11 cellular contexts compared by ENCODE assay signal in genomic region chr5:1882337-1883119, GRCh38. TPM values are rescaled to one million over a fixed set of nuclear protein-coding genes. Genes with fewer than 3 reads are reported as not detected.
DNase-seq lines count a peak whose midpoint lies in the region; ATAC-seq, FAIRE-seq and TF ChIP-seq lines count a peak whose summit lies in the region.
"Had no signal": no experiment of that assay in that cellular context is flagged by ENCODE, and none has a peak within 500 bp of the region (broad histone marks: within the 10 kb centered on the region; RNA-seq: fewer than 3 reads in every experiment).

IRX4 (minus strand) TSS chr5:1882925; CDS start chr5:1882647, 278 bp downstream.

- intact Hi-C loops in A673 (cut with micrococcal nuclease; ENCODE audit: unreplicated experiment), result no loop called here

- TF ChIP-seq POLR2A in GM12891 (IDR thresholded peaks at IDR 0.05; ENCODE audit: low read depth, low read length), result no peak

- no peak for ATAC-seq in GM18868 (IDR thresholded peaks at IDR 0.05; ENCODE audit: unreplicated experiment)

- DNase-seq in A673 (ENCODE audit: low spot score), result peak; percentile 29
- peak; percentile 59 for DNase-seq in epithelial cell of esophagus (ENCODE audit: low read depth)
- DNase-seq in mesendoderm, result peak; percentile 52
- no peak for DNase-seq in NK-92 treated with Interleukin-12 subunit alpha and Interleukin-12 subunit beta, amount 100 ng/mL, for 24 hours (lab: John Stamatoyannopoulos, UW)
- DNase-seq in COLO829 (ENCODE audit: low spot score), result no peak
- DNase-seq in GM12891 (ENCODE audit: insufficient read length, low spot score), result no peak

- H3K4me3 ChIP-seq in A673 (ENCODE audit: low read depth, low read length, poor library complexity, severe bottlenecking) (no peak within 1 kb of the TSS), HUES48 (ENCODE audit: low read depth, low read length) (peak within 1 kb of the TSS; percentile 57), epithelial cell of esophagus (ENCODE audit: low read length) (peak within 1 kb of the TSS; percentile 67), mesendoderm (ENCODE audit: low read length) (no peak within 1 kb of the TSS)

- H3K23ac ChIP-seq in mesendoderm (ENCODE audit: low read length), result no peak within 1 kb of the TSS

- H3K9ac ChIP-seq in HUES48 (ENCODE audit: low read depth, low read length) (no peak within 1 kb of the TSS), mesendoderm (ENCODE audit: low read length) (peak within 1 kb of the TSS; percentile 9)

- no peak within 1 kb of the TSS for H2BK15ac ChIP-seq in mesendoderm (replicated peaks; ENCODE audit: low read depth)

- no peaks in the 10 kb centered on the region for H3K79me2 ChIP-seq in mesendoderm (ENCODE audit: control insufficient read depth, insufficient read depth, low read length)

- H2BK5ac ChIP-seq in mesendoderm (ENCODE audit: low read length), result no peak within 1 kb of the TSS

- TF ChIP-seq CTCF in A673 (conservative IDR thresholded peaks at IDR 0.05; ENCODE audit: low read depth, low read length) (no peak), epithelial cell of esophagus (IDR thresholded peaks at IDR 0.05; ENCODE audit: insufficient read depth, low read depth, low read length, missing control alignments) (no peak)

- H3K4ac ChIP-seq in mesendoderm (ENCODE audit: low read depth, low read length), result no peak within 1 kb of the TSS

- no peak for FAIRE-seq in GM12891 (lab: Jason Lieb, UNC)
- FAIRE-seq: TTC549 had no signal

- no peak within 1 kb of the TSS for H3K18ac ChIP-seq in mesendoderm (ENCODE audit: low read length)

- no peaks in the 10 kb centered on the region for H3K9me3 ChIP-seq in A673 (ENCODE audit: low read depth, low read length, poor library complexity, severe bottlenecking)
- no peaks in the 10 kb centered on the region for H3K9me3 ChIP-seq in HUES48 (ENCODE audit: control insufficient read depth, insufficient read depth, low read length)

- no peak within 1 kb of the TSS for H4K5ac ChIP-seq in mesendoderm (ENCODE audit: low read length)

- H3K36me3 ChIP-seq in A673 (ENCODE audit: insufficient read depth, low read length, poor library complexity, severe bottlenecking) (no peaks in the 10 kb centered on the region), HUES48 (ENCODE audit: control insufficient read depth, insufficient read depth, low read length) (no peaks in the 10 kb centered on the region), mesendoderm (ENCODE audit: control insufficient read depth, insufficient read depth, low read length) (no peaks in the 10 kb centered on the region)

- peak within 1 kb of the TSS; percentile 20 for H3K4me2 ChIP-seq in mesendoderm (ENCODE audit: low read length)

- CTCF ChIA-PET in A673 (lab: Charles Lee), result no interaction called here

- no peaks in the 10 kb centered on the region for H3K79me1 ChIP-seq in mesendoderm (ENCODE audit: low read length)

- H2AK5ac ChIP-seq in mesendoderm (ENCODE audit: low read length), result no peak within 1 kb of the TSS

- H3K4me1 ChIP-seq in A673 (ENCODE audit: insufficient read depth, low read length, poor library complexity, severe bottlenecking), result peaks cover 10% of the 10 kb centered on the region
- H3K4me1 ChIP-seq in HUES48 (ENCODE audit: control insufficient read depth, insufficient read depth, low read length), result peaks cover 34% of the 10 kb centered on the region
- no peaks in the 10 kb centered on the region for H3K4me1 ChIP-seq in mesendoderm (ENCODE audit: control insufficient read depth, low read depth, low read length)

- BruUV-seq in A673 (replicated peaks; lab: Mats Ljungman, UMichigan), result no TSS peak

- WGBS in mesendoderm (ENCODE audit: extremely low coverage, insufficient coverage, low lambda C conversion rate), result no CpG with 5 or more reads among the region's 83 CpGs

- peaks cover 97% of the 10 kb centered on the region for H3K27me3 ChIP-seq in A673 (replicated peaks; ENCODE audit: insufficient read depth, low read depth, low read length, poor library complexity)
- H3K27me3 ChIP-seq in HUES48 (ENCODE audit: control insufficient read depth, insufficient read depth, low read length), result peaks cover 99% of the 10 kb centered on the region
- peaks cover 85% of the 10 kb centered on the region for H3K27me3 ChIP-seq in mesendoderm (ENCODE audit: insufficient read depth, low read length, poor library complexity)

- no peak within 1 kb of the TSS for H2BK120ac ChIP-seq in mesendoderm (ENCODE audit: low read depth, low read length)

- H4K8ac ChIP-seq in mesendoderm (ENCODE audit: low read depth, low read length), result no peak within 1 kb of the TSS

- POLR2A ChIA-PET in A673 (lab: Charles Lee; ENCODE audit: low non-redundant PET), result no interaction called here

- H3K27ac ChIP-seq in A673 (ENCODE audit: low read depth, low read length, poor library complexity, severe bottlenecking) (no peak within 1 kb of the TSS), HUES48 (ENCODE audit: low read depth, low read length) (no peak within 1 kb of the TSS), mesendoderm (ENCODE audit: low read depth, low read length) (no peak within 1 kb of the TSS)

- peak within 1 kb of the TSS; percentile 64 for H3K56ac ChIP-seq in mesendoderm (ENCODE audit: low read length)

TF ChIP-seq in GM12891, 5 proteins besides CTCF, POLR2A, EP300 and RAD21:
- TF ChIP-seq POU2F2 (IDR thresholded peaks at IDR 0.05; ENCODE audit: low read depth, low read length) (no peak), POLR2AphosphoS5 (IDR thresholded peaks at IDR 0.05; ENCODE audit: low read depth, low read length) (no peak), TAF1 (IDR thresholded peaks at IDR 0.05; ENCODE audit: low read depth, low read length) (no peak), PAX5 (IDR thresholded peaks at IDR 0.05; ENCODE audit: insufficient read depth, low read length, severe bottlenecking) (no peak), SPI1 (IDR thresholded peaks at IDR 0.05; ENCODE audit: low read depth, low read length) (no peak)

RNA-seq across cellular contexts. Expression of gene IRX4, which starts in this region (rescaled TPM):
- total RNA-seq in A673 (2021), result not detected in 2 replicates
- polyA plus RNA-seq in mesendoderm (2013, experiment 1 of 2), result 0.51 TPM
- 0.48 TPM for polyA plus RNA-seq in mesendoderm (2013, experiment 2 of 2)
- not detected for polyA plus RNA-seq in GM12891 (2012; ENCODE audit: low read depth, missing spikeins)
- total RNA-seq: dermis microvascular lymphatic vessel endothelial cell, M059J had no signal

Comparison
In these comparisons a context has a peak if more than half of its experiments do, and no peak if none do; other contexts are left out.
1. Peak in DNase-seq in A673; RNA of the gene not detected or under 1 TPM.
2. DNase-seq: peak in epithelial cell of esophagus (single experiment) and mesendoderm (single experiment); none in NK-92 treated with Interleukin-12 subunit alpha and Interleukin-12 subunit beta, amount 100 ng/mL, for 24 hours (single experiment), COLO829 (single experiment) and GM12891 (single experiment).
3. H3K4me3 ChIP-seq: peak in HUES48 (single experiment) and epithelial cell of esophagus (single experiment); none in A673 (single experiment) and mesendoderm (single experiment).